In genomic region chr12:67650127-67650495, GRCh38 we compare ENCODE assay signal across 8 cellular contexts. TPM values are rescaled to one million over a fixed set of nuclear protein-coding genes. Genes with fewer than 3 reads are reported as not detected.
DNase-seq lines count a peak whose midpoint lies in the region; ATAC-seq and TF ChIP-seq lines count a peak whose summit lies in the region.

No MANE protein-coding gene starts in this region.

- no peaks in the 10 kb centered on the region; the same call in 1 of the 2 replicates for H3K36me3 ChIP-seq in Caco-2 (ENCODE audit: control insufficient read depth, insufficient read depth, low read length)

- DNase-seq in Caco-2, result no peak
- no peak for DNase-seq in LNCaP clone FGC (ENCODE audit: low read depth)
- no peak for DNase-seq in astrocyte of the cerebellum (ENCODE audit: low read depth)
- DNase-seq in stimulated activated effector memory CD8-positive, alpha-beta T cell treated with anti-CD3 and anti-CD28 coated beads, Interleukin-12 subunit alpha, Interleukin-12 subunit beta, amount 100 ng/mL, for 72 hours (ENCODE audit: low spot score in 2 of 2), result no peak
- no peak for DNase-seq in activated CD8-positive, alpha-beta memory T cell treated with anti-CD3 and anti-CD28 coated beads, Interleukin-2, amount 50 U/mL, for 4 hours
- DNase-seq in activated CD8-positive, alpha-beta memory T cell treated with anti-CD3 and anti-CD28 coated beads, Interleukin-2, amount 50 U/mL, for 48 hours, result no peak
- DNase-seq in EL, result no peak

- intact Hi-C loops in Caco-2 (cut with micrococcal nuclease; ENCODE audit: unreplicated experiment), result no loop called here

- CTCF ChIA-PET in Caco-2 (lab: Charles Lee), result interaction anchor here (0.6 kb wide), 1 partner anchor 294 kb away, joined by 4 read pairs; no protein-coding TSS in a partner anchor

- in situ Hi-C loops in astrocyte of the cerebellum (cut with HindIII; ENCODE audit: low sequenced_read_pairs), result no loop called here

- TF ChIP-seq CTCF in Caco-2 (IDR thresholded peaks at IDR 0.05; ENCODE audit: insufficient read depth in 1 of 2, low read depth in 1 of 2, low read length in 1 of 2, severe bottlenecking in 1 of 2, unreplicated experiment in 1 of 2) (no peak), LNCaP clone FGC (IDR thresholded peaks at IDR 0.05; ENCODE audit: control insufficient read depth, extremely low read depth, insufficient read depth) (no peak), astrocyte of the cerebellum (IDR thresholded peaks at IDR 0.05; ENCODE audit: low read depth, low read length, missing control alignments) (no peak)

- no peaks in the 10 kb centered on the region for H3K27me3 Mint-ChIP-seq in Caco-2 (ENCODE audit: insufficient read depth, unreplicated experiment)

- H3K4me3 ChIP-seq in Caco-2 (ENCODE audit: low read depth, low read length) (peak overlapping the region; percentile 75), LNCaP clone FGC (ENCODE audit: low read depth, low read length) (peak overlapping the region; percentile 71), astrocyte of the cerebellum (ENCODE audit: low read depth, low read length) (peak overlapping the region; percentile 71), iPS-18c (ENCODE audit: insufficient read depth, low read depth, low read length) (peak overlapping the region; percentile 86)

- no peak for ATAC-seq in stimulated activated effector memory CD8-positive, alpha-beta T cell treated with anti-CD3 and anti-CD28 coated beads, Interleukin-12 subunit alpha, Interleukin-12 subunit beta, amount 100 ng/mL, for 72 hours

- peaks cover 24% of the 10 kb centered on the region; the same call in 1 of the 2 replicates for H3K4me1 ChIP-seq in Caco-2

- H3K4me3 Mint-ChIP-seq in Caco-2 (ENCODE audit: unreplicated experiment), result peak overlapping the region; percentile 79
- H3K4me3 Mint-ChIP-seq in stimulated activated effector memory CD8-positive, alpha-beta T cell treated with anti-CD3 and anti-CD28 coated beads, Interleukin-12 subunit alpha, Interleukin-12 subunit beta, amount 100 ng/mL, for 72 hours, result peak overlapping the region; percentile 100

- POLR2A ChIA-PET in Caco-2 (lab: Charles Lee), result no interaction called here

- peaks cover 14% of the 10 kb centered on the region for H3K4me1 Mint-ChIP-seq in Caco-2 (ENCODE audit: low read depth, unreplicated experiment)
- H3K4me1 Mint-ChIP-seq in stimulated activated effector memory CD8-positive, alpha-beta T cell treated with anti-CD3 and anti-CD28 coated beads, Interleukin-12 subunit alpha, Interleukin-12 subunit beta, amount 100 ng/mL, for 72 hours, result peaks cover 51% of the 10 kb centered on the region

- no peaks in the 10 kb centered on the region for H3K9me3 Mint-ChIP-seq in Caco-2 (ENCODE audit: unreplicated experiment)
- H3K9me3 Mint-ChIP-seq in stimulated activated effector memory CD8-positive, alpha-beta T cell treated with anti-CD3 and anti-CD28 coated beads, Interleukin-12 subunit alpha, Interleukin-12 subunit beta, amount 100 ng/mL, for 72 hours, result no peaks in the 10 kb centered on the region

- BruUV-seq in Caco-2 (replicated peaks; lab: Mats Ljungman, UMichigan), result no TSS peak

- H3K27ac Mint-ChIP-seq in Caco-2 (ENCODE audit: unreplicated experiment), result peak overlapping the region; percentile 77
- H3K27ac Mint-ChIP-seq in stimulated activated effector memory CD8-positive, alpha-beta T cell treated with anti-CD3 and anti-CD28 coated beads, Interleukin-12 subunit alpha, Interleukin-12 subunit beta, amount 100 ng/mL, for 72 hours, result peak overlapping the region; percentile 93

- H3K9me3 ChIP-seq in Caco-2 (no peaks in the 10 kb centered on the region), iPS-18c (ENCODE audit: control insufficient read depth, insufficient read depth, low read length) (no peaks in the 10 kb centered on the region)

- H3K27me3 ChIP-seq in Caco-2 (replicated peaks; ENCODE audit: control insufficient read depth, insufficient read depth, low read length), result no peaks in the 10 kb centered on the region

- peaks cover 12% of the 10 kb centered on the region for H3K36me3 Mint-ChIP-seq in Caco-2 (ENCODE audit: insufficient read depth, unreplicated experiment)
- H3K36me3 Mint-ChIP-seq in stimulated activated effector memory CD8-positive, alpha-beta T cell treated with anti-CD3 and anti-CD28 coated beads, Interleukin-12 subunit alpha, Interleukin-12 subunit beta, amount 100 ng/mL, for 72 hours, result peaks cover 28% of the 10 kb centered on the region

RNA-seq across cellular contexts. Expression of gene DYRK2, which starts 1.6 kb away (rescaled TPM):
- total RNA-seq in Caco-2 (2022), result 24.4 and 24.6 TPM in 2 replicates
